Comparison of ENCODE assay signal across 22 cellular contexts in genomic region chr20:12331236-12331635, GRCh38.
"Had no signal": no experiment of that assay in that cellular context is flagged by ENCODE, and none has a peak within 500 bp of the region (broad histone marks: within the 10 kb centered on the region; RNA-seq: fewer than 3 reads in every experiment).

No MANE protein-coding gene starts in this region.

- H3K27ac ChIP-seq: colonic mucosa, gastrocnemius medialis, spleen, suprapubic skin had no signal

- H3K9me3 ChIP-seq: colonic mucosa, gastrocnemius medialis, suprapubic skin had no signal

- DNase-seq: activated CD4-positive, alpha-beta T cell treated with anti-CD3 and anti-CD28 coated beads for 4 hours; activated CD4-positive, alpha-beta T cell treated with anti-CD3 and anti-CD28 coated beads, Interleukin-2, amount 50 U/mL, for 4 hours; activated naive CD4-positive, alpha-beta T cell treated with Interleukin-2 at 50 U/mL for 16 hours; activated T-cell treated with anti-CD3 and anti-CD28 coated beads for 4 hours; activated T-cell treated with anti-CD3 and anti-CD28 coated beads, Interleukin-2, amount 50 U/mL, for 72 hours; anterior cingulate cortex; colonic mucosa; effector memory CD8-positive, alpha-beta T cell; erythroblast; gastrocnemius medialis; glutamatergic neuron; left ventricle myocardium superior; mammary epithelial cell; posterior cingulate gyrus; right cardiac atrium; spleen; stimulated activated naive CD4-positive, alpha-beta T cell; trophoblast cell had no signal

- H3K36me3 ChIP-seq: colonic mucosa, gastrocnemius medialis, spleen, suprapubic skin had no signal

- H3K4me1 ChIP-seq: colonic mucosa, gastrocnemius medialis, spleen, suprapubic skin had no signal

- FAIRE-seq: bronchial epithelial cell, islet of Langerhans, urothelium cell line had no signal

- H3K4me3 ChIP-seq: colonic mucosa, gastrocnemius medialis, spleen, suprapubic skin had no signal

- H3K27me3 ChIP-seq: colonic mucosa, gastrocnemius medialis, spleen, suprapubic skin had no signal

- ATAC-seq: activated T-cell treated with anti-CD3 and anti-CD28 coated beads, Interleukin-2, amount 50 U/mL, for 72 hours; effector memory CD8-positive, alpha-beta T cell; gastrocnemius medialis; left ventricle myocardium superior; right cardiac atrium had no signal
